8 cellular contexts compared by ENCODE assay signal in genomic region chr1:184843732-184844495, GRCh38.
A peak's percentile ranks its signal among the peaks of the same experiment; 100 is the strongest.
DNase-seq lines count a peak whose midpoint lies in the region; ATAC-seq and TF ChIP-seq lines count a peak whose summit lies in the region.

No MANE protein-coding gene starts in this region.

- H3K36me3 ChIP-seq in DND-41 (ENCODE audit: insufficient read depth, low read length) (no peaks in the 10 kb centered on the region), Loucy (ENCODE audit: insufficient read depth, low read length) (no peaks in the 10 kb centered on the region), tibial nerve (no peaks in the 10 kb centered on the region)

- H3K9ac ChIP-seq in DND-41 (ENCODE audit: low read depth, low read length) (no peak overlapping the region), Loucy (ENCODE audit: low read depth, low read length, poor library complexity, severe bottlenecking) (no peak overlapping the region)

- H2AFZ ChIP-seq in DND-41 (ENCODE audit: low read depth, low read length) = no peak overlapping the region
- no peak overlapping the region for H2AFZ ChIP-seq in Loucy (ENCODE audit: low read length)

- peak; percentile 21 for DNase-seq in DND-41
- DNase-seq in activated T-helper 1 cell treated with anti-CD3 and anti-CD28 coated beads, Interleukin-2, amount 50 U/mL, for 16 hours (ENCODE audit: low read depth in 1 of 2, low spot score in 1 of 2) = peak; percentile 18 to 30
- peak; percentile 37 to 40 for DNase-seq in stimulated activated CD8-positive, alpha-beta memory T cell treated with anti-CD3 and anti-CD28 coated beads, Interleukin-4, amount 100 ng/mL, for 4 hours (ENCODE audit: low read depth in 2 of 2, low spot score in 1 of 2)
- no peak for DNase-seq in tibial nerve (ENCODE audit: low spot score in 2 of 2)
- no peak for DNase-seq in EL

- H3K9me3 ChIP-seq in DND-41 (ENCODE audit: insufficient read depth, low read length, severe bottlenecking) (no peaks in the 10 kb centered on the region), Loucy (ENCODE audit: insufficient read depth, low read depth, low read length) (no peaks in the 10 kb centered on the region), tibial nerve (no peaks in the 10 kb centered on the region)

- TF ChIP-seq EP300 in tibial nerve (IDR thresholded peaks at IDR 0.05) = no peak

- no peaks in the 10 kb centered on the region for H3F3A ChIP-seq in Loucy (ENCODE audit: low read depth)

- H3K27me3 ChIP-seq in DND-41 (ENCODE audit: insufficient read depth, low read length, poor library complexity) = no peaks in the 10 kb centered on the region
- H3K27me3 ChIP-seq in Loucy (ENCODE audit: insufficient read depth, low read length, poor library complexity, severe bottlenecking) = no peaks in the 10 kb centered on the region
- no peaks in the 10 kb centered on the region for H3K27me3 ChIP-seq in tibial nerve

- no peak for TF ChIP-seq POLR2A in tibial nerve (IDR thresholded peaks at IDR 0.05)

- no peaks in the 10 kb centered on the region for H4K20me1 ChIP-seq in DND-41 (ENCODE audit: insufficient read depth, low read length)
- H4K20me1 ChIP-seq in Loucy (ENCODE audit: insufficient read depth, low read length, poor library complexity, severe bottlenecking) = no peaks in the 10 kb centered on the region

- ATAC-seq in DND-41 (ENCODE audit: insufficient read depth, low read depth) = peak; percentile 78
- ATAC-seq in GM21529 (IDR thresholded peaks at IDR 0.05; ENCODE audit: unreplicated experiment) = peak; percentile 100
- no peak for ATAC-seq in SK-N-SH treated with all-trans-retinoic acid at 6 μM for 48 hours

- no peak overlapping the region for H3K4me3 ChIP-seq in DND-41 (ENCODE audit: low read depth in 1 of 2, low read length in 2 of 2)
- H3K4me3 ChIP-seq in Loucy (ENCODE audit: low read length, poor library complexity, severe bottlenecking) = no peak overlapping the region
- H3K4me3 ChIP-seq in tibial nerve = no peak overlapping the region

- H3K4me1 ChIP-seq in DND-41 (ENCODE audit: insufficient read depth, low read length) (no peaks in the 10 kb centered on the region), Loucy (ENCODE audit: insufficient read depth, low read length, poor library complexity, severe bottlenecking) (peaks cover 14% of the 10 kb centered on the region), tibial nerve (peaks cover 0 to 5% (median 0%) of the 10 kb centered on the region in 4 donors)

- H3K27ac ChIP-seq in DND-41 (ENCODE audit: low read length) = no peak overlapping the region
- H3K27ac ChIP-seq in tibial nerve = no peak overlapping the region

- H3K9me2 ChIP-seq in Loucy (replicated peaks; ENCODE audit: low read depth, low read length) = no peaks in the 10 kb centered on the region

- TF ChIP-seq CTCF in DND-41 (IDR thresholded peaks at IDR 0.05; ENCODE audit: borderline replicate concordance, extremely low read depth, low read length, poor library complexity, severe bottlenecking) (no peak), Loucy (conservative IDR thresholded peaks at IDR 0.05; ENCODE audit: low read length) (no peak), tibial nerve (IDR thresholded peaks at IDR 0.05) (no peak)

- no peak overlapping the region for H3K4me2 ChIP-seq in DND-41 (ENCODE audit: insufficient read depth, low read length)
- peak overlapping the region; percentile 20 for H3K4me2 ChIP-seq in Loucy (ENCODE audit: low read depth, low read length, poor library complexity, severe bottlenecking)

- H3K79me2 ChIP-seq in DND-41 (ENCODE audit: insufficient read depth, low read length) (no peaks in the 10 kb centered on the region), Loucy (ENCODE audit: insufficient read depth, low read length) (no peaks in the 10 kb centered on the region)

- 59 to 62% methylated on average over 6 of the region's 6 CpGs for WGBS in tibial nerve, 2 donors

TF ChIP-seq in SK-N-SH treated with all-trans-retinoic acid at 6 μM for 48 hours, 23 proteins besides CTCF, POLR2A, EP300 and RAD21:
- TF ChIP-seq ZFP3 (CRISPR knock-in tag; IDR thresholded peaks at IDR 0.05) = no peak
- no peak for TF ChIP-seq CSDC2 (CRISPR knock-in tag; IDR thresholded peaks at IDR 0.05)
- TF ChIP-seq PPARA (CRISPR knock-in tag; IDR thresholded peaks at IDR 0.05; ENCODE audit: borderline replicate concordance) = no peak
- no peak for TF ChIP-seq ZC3H10 (CRISPR knock-in tag; IDR thresholded peaks at IDR 0.05)
- TF ChIP-seq PATZ1 (CRISPR knock-in tag; IDR thresholded peaks at IDR 0.05; ENCODE audit: borderline replicate concordance) = no peak
- TF ChIP-seq SNAI2 (CRISPR knock-in tag; IDR thresholded peaks at IDR 0.05) = no peak
- no peak for TF ChIP-seq ZFP30 (CRISPR knock-in tag; IDR thresholded peaks at IDR 0.05)
- TF ChIP-seq TOX (CRISPR knock-in tag; IDR thresholded peaks at IDR 0.05; ENCODE audit: borderline replicate concordance) = no peak
- no peak for TF ChIP-seq RARB (CRISPR knock-in tag; IDR thresholded peaks at IDR 0.05)
- no peak for TF ChIP-seq ARNTL (CRISPR knock-in tag; IDR thresholded peaks at IDR 0.05; ENCODE audit: borderline replicate concordance, low read depth)
- no peak for TF ChIP-seq ZNF70 (CRISPR knock-in tag; IDR thresholded peaks at IDR 0.05)
- no peak for TF ChIP-seq OSR1 (CRISPR knock-in tag; IDR thresholded peaks at IDR 0.05)

Comparison
In these comparisons a context has a peak if more than half of its experiments do, and no peak if none do; other contexts are left out.
1. DNase-seq: peak in DND-41 (single experiment), activated T-helper 1 cell treated with anti-CD3 and anti-CD28 coated beads, Interleukin-2, amount 50 U/mL, for 16 hours (2 of 2) and stimulated activated CD8-positive, alpha-beta memory T cell treated with anti-CD3 and anti-CD28 coated beads, Interleukin-4, amount 100 ng/mL, for 4 hours (2 of 2); none in tibial nerve (0 of 2) and EL (single experiment).